8 cellular contexts compared by ENCODE assay signal in genomic region chr7:101126651-101127459, GRCh38. TPM values are rescaled to one million over a fixed set of nuclear protein-coding genes. Genes with fewer than 3 reads are reported as not detected.
DNase-seq lines count a peak whose midpoint lies in the region; ATAC-seq, FAIRE-seq and TF ChIP-seq lines count a peak whose summit lies in the region.

TSS of gene SERPINE1 (plus strand) at chr7:101127104. CDS start at chr7:101128394, 1,290 bp downstream.

- TF ChIP-seq CTCF in fibroblast of the aortic adventitia (IDR thresholded peaks at IDR 0.05; ENCODE audit: insufficient read depth, low read length) (peak; percentile 50), nephron progenitor cell (IDR thresholded peaks at IDR 0.05) (peak; percentile 17), transverse colon (IDR thresholded peaks at IDR 0.05) (no peak)

- TF ChIP-seq POLR2A in H54 (IDR thresholded peaks at IDR 0.05; ENCODE audit: low read depth, low read length) (peak; percentile 98), transverse colon (IDR thresholded peaks at IDR 0.05) (peak; percentile 69)

- peaks cover 30% of the 10 kb centered on the region for H3K4me1 Mint-ChIP-seq in activated T-cell treated with anti-CD3 and anti-CD28 coated beads, Interleukin-2, amount 50 U/mL, for 4 hours (ENCODE audit: low read depth)
- H3K4me1 Mint-ChIP-seq in nephron progenitor cell: peaks cover 47% of the 10 kb centered on the region

- H3K9me3 ChIP-seq in transverse colon: no peaks in the 10 kb centered on the region

- peak within 1 kb of the TSS; percentile 59 to 74 (median 63) for H3K27ac ChIP-seq in transverse colon

- DNase-seq in GM04503 (ENCODE audit: low read depth): peak; percentile 98
- peak; percentile 79 for DNase-seq in H54 (ENCODE audit: insufficient read length, low spot score)
- DNase-seq in NCI-H774 (lab: John Stamatoyannopoulos, UW): peak; percentile 50
- DNase-seq in activated T-cell treated with anti-CD3 and anti-CD28 coated beads, Interleukin-2, amount 50 U/mL, for 4 hours: peak; percentile 37
- DNase-seq in fibroblast of the aortic adventitia (ENCODE audit: low read depth): peak; percentile 100
- peak; percentile 60 for DNase-seq in nephron progenitor cell
- DNase-seq in transverse colon: peak; percentile 74
- no peak for DNase-seq in middle frontal gyrus (ENCODE audit: extremely low spot score, low spot score)

- peaks cover 52% of the 10 kb centered on the region for H3K27me3 Mint-ChIP-seq in activated T-cell treated with anti-CD3 and anti-CD28 coated beads, Interleukin-2, amount 50 U/mL, for 4 hours (ENCODE audit: low read depth)
- peaks cover 31% of the 10 kb centered on the region for H3K27me3 Mint-ChIP-seq in nephron progenitor cell (ENCODE audit: low read depth, poor library complexity)

- FAIRE-seq in H54 (lab: Jason Lieb, UNC): no peak

- H3K4me3 Mint-ChIP-seq in activated T-cell treated with anti-CD3 and anti-CD28 coated beads, Interleukin-2, amount 50 U/mL, for 4 hours: peak within 1 kb of the TSS; percentile 19
- H3K4me3 Mint-ChIP-seq in nephron progenitor cell: peak within 1 kb of the TSS; percentile 76

- peak; percentile 62 to 66 for ATAC-seq in activated T-cell treated with anti-CD3 and anti-CD28 coated beads, Interleukin-2, amount 50 U/mL, for 4 hours

- H3K36me3 Mint-ChIP-seq in activated T-cell treated with anti-CD3 and anti-CD28 coated beads, Interleukin-2, amount 50 U/mL, for 4 hours (ENCODE audit: insufficient read depth): no peaks in the 10 kb centered on the region
- H3K36me3 Mint-ChIP-seq in nephron progenitor cell (ENCODE audit: low read depth): no peaks in the 10 kb centered on the region

- in situ Hi-C loops in transverse colon (cut with MboI; ENCODE audit: low pct_ligation_motif_present in 1 of 4, low pct_unique_long_range_greater_than_20kb in 1 of 4, low sequenced_read_pairs in 3 of 4): loop anchor here in 1 of 4 donors (25.0 kb wide), 1 partner anchor 160 kb away; no protein-coding TSS in a partner anchor

- no peaks in the 10 kb centered on the region for H3K9me3 Mint-ChIP-seq in activated T-cell treated with anti-CD3 and anti-CD28 coated beads, Interleukin-2, amount 50 U/mL, for 4 hours
- H3K9me3 Mint-ChIP-seq in nephron progenitor cell: peaks cover 4% of the 10 kb centered on the region

- no peaks in the 10 kb centered on the region for H3K36me3 ChIP-seq in transverse colon

- H3K27ac Mint-ChIP-seq in nephron progenitor cell: peak within 1 kb of the TSS; percentile 75

- H3K27me3 ChIP-seq in transverse colon: peaks cover 6% of the 10 kb centered on the region

- TF ChIP-seq EP300 in transverse colon (IDR thresholded peaks at IDR 0.05; ENCODE audit: low read depth): no peak

- intact Hi-C loops in transverse colon (cut with DNase I; ENCODE audit: low total_unique reads): no loop called here

- peaks cover 16 to 44% (median 21%) of the 10 kb centered on the region in 4 donors for H3K4me1 ChIP-seq in transverse colon

- peak within 1 kb of the TSS; percentile 86 for H3K4me3 ChIP-seq in fibroblast of the aortic adventitia (ENCODE audit: low read depth, low read length)
- peak within 1 kb of the TSS in 1 of 4 donors; percentile 20 for H3K4me3 ChIP-seq in transverse colon

- WGBS in transverse colon (ENCODE audit: low coverage in 1 of 2), 2 donors: 11% methylated on average over 22 of the region's 22 CpGs; no CpG with 5 or more reads in 1 of the 2 donors

RNA-seq across cellular contexts. Expression of gene SERPINE1, which starts in this region (rescaled TPM):
- total RNA-seq in activated T-cell treated with anti-CD3 and anti-CD28 coated beads, Interleukin-2, amount 50 U/mL, for 4 hours: under 1 TPM; 0.18 to 0.46 (median 0.33) TPM
- total RNA-seq in fibroblast of the aortic adventitia (ENCODE audit: low replicate concordance) (23.1 and 341 TPM in 2 replicates), transverse colon (10 to 100 TPM in 1 of 4 donors, 1 to 10 TPM in 3; 1.3 to 26.2 (median 5.5) TPM)

Comparison
In these comparisons a context has a peak if more than half of its experiments do, and no peak if none do; other contexts are left out.
1. Peak in DNase-seq and ATAC-seq in activated T-cell treated with anti-CD3 and anti-CD28 coated beads, Interleukin-2, amount 50 U/mL, for 4 hours; RNA of the gene not detected or under 1 TPM.
2. CTCF ChIP-seq: peak in fibroblast of the aortic adventitia (single experiment) and nephron progenitor cell (single experiment); none in transverse colon (0 of 5).